11 cellular contexts compared by ENCODE assay signal in genomic region chr6:106527979-106528378, GRCh38.
DNase-seq lines count a peak whose midpoint lies in the region; ATAC-seq and TF ChIP-seq lines count a peak whose summit lies in the region.
"Had no signal": no experiment of that assay in that cellular context is flagged by ENCODE, and none has a peak within 500 bp of the region (broad histone marks: within the 10 kb centered on the region; RNA-seq: fewer than 3 reads in every experiment).

No MANE protein-coding gene starts in this region.

- peaks cover 79% of the 10 kb centered on the region for H3K4me1 Mint-ChIP-seq in activated T-cell treated with anti-CD3 and anti-CD28 coated beads, Interleukin-2, amount 50 U/mL, for 24 hours (ENCODE audit: low read depth)
- H3K4me1 Mint-ChIP-seq in stimulated activated naive B cell treated with anti-CD40 and anti-IgM and Interleukin-4, amounts not matched to agents 10 μg/mL and 1 μg/mL and 100 μg/mL, for 72 hours: peaks cover 18 to 57% of the 10 kb centered on the region in 2 donors

- peak overlapping the region; percentile 95 for H3K27ac Mint-ChIP-seq in activated T-cell treated with anti-CD3 and anti-CD28 coated beads, Interleukin-2, amount 50 U/mL, for 24 hours
- peak overlapping the region; percentile 42 for H3K27ac Mint-ChIP-seq in stimulated activated naive B cell treated with anti-CD40 and anti-IgM and Interleukin-4, amounts not matched to agents 10 μg/mL and 1 μg/mL and 100 μg/mL, for 72 hours
- H3K27ac Mint-ChIP-seq: mesothelial cell of epicardium, type B pancreatic cell had no signal

- POLR2A ChIA-PET in RWPE1 (lab: Yijun Ruan, JAX; ENCODE audit: low non-redundant PET): no interaction called here

- H3K36me3 Mint-ChIP-seq in activated T-cell treated with anti-CD3 and anti-CD28 coated beads, Interleukin-2, amount 50 U/mL, for 24 hours (ENCODE audit: low read depth): peaks cover 75% of the 10 kb centered on the region
- H3K36me3 Mint-ChIP-seq in stimulated activated naive B cell treated with anti-CD40 and anti-IgM and Interleukin-4, amounts not matched to agents 10 μg/mL and 1 μg/mL and 100 μg/mL, for 72 hours: peaks cover 3 to 4% of the 10 kb centered on the region in 2 donors
- H3K36me3 Mint-ChIP-seq: mesothelial cell of epicardium, type B pancreatic cell had no signal

- H3K27ac ChIP-seq in RWPE1 (no peak overlapping the region; the same call in 1 of the 2 replicates), epithelial cell of prostate (peak overlapping the region; percentile 98)

- H3K9me3 Mint-ChIP-seq in activated T-cell treated with anti-CD3 and anti-CD28 coated beads, Interleukin-2, amount 50 U/mL, for 24 hours: no peaks in the 10 kb centered on the region
- H3K9me3 Mint-ChIP-seq in stimulated activated naive B cell treated with anti-CD40 and anti-IgM and Interleukin-4, amounts not matched to agents 10 μg/mL and 1 μg/mL and 100 μg/mL, for 72 hours: no peaks in the 10 kb centered on the region
- H3K9me3 Mint-ChIP-seq: mesothelial cell of epicardium, type B pancreatic cell had no signal

- ATAC-seq in stimulated activated naive B cell treated with anti-CD40 and anti-IgM and Interleukin-4, amounts not matched to agents 10 μg/mL and 1 μg/mL and 100 μg/mL, for 72 hours (replicated peaks): no peak
- ATAC-seq in GM21529 (IDR thresholded peaks at IDR 0.05; ENCODE audit: unreplicated experiment) (no peak), GM21423 (IDR thresholded peaks at IDR 0.05; ENCODE audit: unreplicated experiment) (no peak)

- peak overlapping the region; percentile 67 for H3K4me3 Mint-ChIP-seq in activated T-cell treated with anti-CD3 and anti-CD28 coated beads, Interleukin-2, amount 50 U/mL, for 24 hours
- H3K4me3 Mint-ChIP-seq in stimulated activated naive B cell treated with anti-CD40 and anti-IgM and Interleukin-4, amounts not matched to agents 10 μg/mL and 1 μg/mL and 100 μg/mL, for 72 hours: no peak overlapping the region
- H3K4me3 Mint-ChIP-seq: mesothelial cell of epicardium, type B pancreatic cell had no signal

- CTCF ChIA-PET in RWPE1 (lab: Yijun Ruan, JAX): interaction anchor here (0.6 kb wide), 1 partner anchor 69 kb away, joined by 3 read pairs; no protein-coding TSS in a partner anchor

- no peaks in the 10 kb centered on the region for H3K27me3 Mint-ChIP-seq in activated T-cell treated with anti-CD3 and anti-CD28 coated beads, Interleukin-2, amount 50 U/mL, for 24 hours
- no peaks in the 10 kb centered on the region for H3K27me3 Mint-ChIP-seq in stimulated activated naive B cell treated with anti-CD40 and anti-IgM and Interleukin-4, amounts not matched to agents 10 μg/mL and 1 μg/mL and 100 μg/mL, for 72 hours
- H3K27me3 Mint-ChIP-seq: type B pancreatic cell had no signal

- no peak for DNase-seq in activated T-cell treated with anti-CD3 and anti-CD28 coated beads, Interleukin-2, amount 50 U/mL, for 24 hours
- no peak for DNase-seq in activated T-cell treated with anti-CD3 and anti-CD28 coated beads, Interleukin-2, amount 50 U/mL, for 48 hours
- DNase-seq in RWPE1 (ENCODE audit: low spot score): peak; percentile 82
- peak; percentile 88 for DNase-seq in epithelial cell of prostate (ENCODE audit: low read depth, low spot score)
- DNase-seq in stimulated activated naive B cell treated with anti-CD40 and anti-IgM and Interleukin-4, amounts not matched to agents 10 μg/mL and 1 μg/mL and 100 μg/mL, for 72 hours: no peak
- no peak for DNase-seq in SHP77 treated with DMSO at 0.1 percent for 48 hours (lab: John Stamatoyannopoulos, UW)
- DNase-seq: stimulated activated CD4-positive, alpha-beta T cell treated with anti-CD3 and anti-CD28 coated beads, Interleukin-2, amount 100 ng/mL, for 24 hours had no signal

- no peak for TF ChIP-seq CTCF in RWPE1 (conservative IDR thresholded peaks at IDR 0.05; ENCODE audit: low read depth)

Comparison
In these comparisons a context has a peak if more than half of its experiments do, and no peak if none do; other contexts are left out.
1. DNase-seq: peak in RWPE1 (single experiment) and epithelial cell of prostate (single experiment); none in activated T-cell treated with anti-CD3 and anti-CD28 coated beads, Interleukin-2, amount 50 U/mL, for 24 hours (single experiment), activated T-cell treated with anti-CD3 and anti-CD28 coated beads, Interleukin-2, amount 50 U/mL, for 48 hours (0 of 2), stimulated activated naive B cell treated with anti-CD40 and anti-IgM and Interleukin-4, amounts not matched to agents 10 μg/mL and 1 μg/mL and 100 μg/mL, for 72 hours (single experiment) and SHP77 treated with DMSO at 0.1 percent for 48 hours (single experiment).